ENCODE assay signal across 14 cellular contexts in the genomic region with DNA sequence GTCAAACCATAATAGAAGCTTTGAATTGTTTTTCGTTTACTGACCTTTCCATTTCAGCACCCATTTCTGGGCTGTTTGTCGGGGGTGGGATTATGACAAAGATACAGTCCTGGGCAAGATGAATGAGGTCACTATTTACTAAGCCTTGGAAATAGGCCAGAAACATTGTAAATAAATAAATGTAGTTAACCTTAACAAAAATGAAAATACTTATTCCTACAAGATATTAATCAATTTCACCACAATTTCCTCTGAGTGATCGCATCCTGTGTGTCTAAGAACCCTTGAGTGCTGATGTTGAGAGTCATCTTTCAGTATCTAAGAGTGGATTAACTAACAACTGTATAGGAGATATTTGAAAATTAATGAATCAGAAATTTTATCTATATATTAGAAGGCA. TPM values are rescaled to one million over a fixed set of nuclear protein-coding genes. Genes with fewer than 3 reads are reported as not detected.
DNase-seq lines count a peak whose midpoint lies in the region; ATAC-seq and TF ChIP-seq lines count a peak whose summit lies in the region.
"Had no signal": no experiment of that assay in that cellular context is flagged by ENCODE, and none has a peak within 500 bp of the region (broad histone marks: within the 10 kb centered on the region; RNA-seq: fewer than 3 reads in every experiment).

No MANE protein-coding gene starts in this region.

- H3K4me2 ChIP-seq in H9 (ENCODE audit: insufficient read depth, insufficient read length, low read length): no peak overlapping the region

- H2BK120ac ChIP-seq in H9 (ENCODE audit: low read depth, low read length, poor library complexity, severe bottlenecking): no peak overlapping the region

- no peak overlapping the region for H2BK5ac ChIP-seq in H9 (ENCODE audit: insufficient read length, low read length)

- H2BK12ac ChIP-seq in H9 (ENCODE audit: insufficient read length, low read depth, low read length): no peak overlapping the region

- H4K8ac ChIP-seq in H9 (replicated peaks; ENCODE audit: insufficient read length, low read depth, low read length): no peak overlapping the region

- H4K5ac ChIP-seq in H9 (ENCODE audit: insufficient read length, low read depth, low read length): no peak overlapping the region

- intact Hi-C loops in spleen (cut with DNase I; ENCODE audit: low total_unique reads): loop anchor here (10.0 kb wide), 2 partner anchors 376 to 1336 kb away; no protein-coding TSS in a partner anchor

- H3K56ac ChIP-seq in H9 (ENCODE audit: insufficient read length, low read depth, low read length): no peak overlapping the region

- peak overlapping the region in 1 of 8 donors; percentile 6 for H3K4me3 ChIP-seq in spleen
- H3K4me3 ChIP-seq: body of pancreas, gastroesophageal sphincter had no signal

- H3K27ac ChIP-seq in spleen (peak overlapping the region in 5 of 8 donors; percentile 24 to 46 (median 37)), H9 (ENCODE audit: insufficient read length, low read depth, low read length) (no peak overlapping the region)
- H3K27ac ChIP-seq: body of pancreas, gastroesophageal sphincter had no signal

- H3K9ac ChIP-seq in H9 (ENCODE audit: extremely low read depth, insufficient read length, low read length): no peak overlapping the region

- H4K20me1 ChIP-seq in H9 (ENCODE audit: control insufficient read depth, insufficient read depth, insufficient read length): no peaks in the 10 kb centered on the region

- H3K27ac Mint-ChIP-seq in activated T-cell treated with anti-CD3 and anti-CD28 coated beads, Interleukin-2, amount 50 U/mL, for 24 hours: peak overlapping the region; percentile 80
- H3K27ac Mint-ChIP-seq in IgD-negative memory B cell: peak overlapping the region; percentile 14 to 53 (median 20)
- H3K27ac Mint-ChIP-seq in activated naive CD8-positive, alpha-beta T cell treated with anti-CD3 and anti-CD28 coated beads, Interleukin-2, amount 50 U/mL, for 24 hours: peak overlapping the region; percentile 75
- no peak overlapping the region for H3K27ac Mint-ChIP-seq in H9
- H3K27ac Mint-ChIP-seq: endodermal cell had no signal

- no peaks in the 10 kb centered on the region for H3K27me3 Mint-ChIP-seq in activated T-cell treated with anti-CD3 and anti-CD28 coated beads, Interleukin-2, amount 50 U/mL, for 24 hours
- H3K27me3 Mint-ChIP-seq in IgD-negative memory B cell (no peaks in the 10 kb centered on the region), H9 (ENCODE audit: low read depth) (no peaks in the 10 kb centered on the region; the same call in 1 of the 2 replicates)
- no peaks in the 10 kb centered on the region for H3K27me3 Mint-ChIP-seq in activated naive CD8-positive, alpha-beta T cell treated with anti-CD3 and anti-CD28 coated beads, Interleukin-2, amount 50 U/mL, for 24 hours

- peaks cover 81% of the 10 kb centered on the region for H3K4me1 Mint-ChIP-seq in activated T-cell treated with anti-CD3 and anti-CD28 coated beads, Interleukin-2, amount 50 U/mL, for 24 hours (ENCODE audit: low read depth)
- H3K4me1 Mint-ChIP-seq in IgD-negative memory B cell: peaks cover 31 to 59% (median 35%) of the 10 kb centered on the region in 3 donors
- peaks cover 79% of the 10 kb centered on the region for H3K4me1 Mint-ChIP-seq in activated naive CD8-positive, alpha-beta T cell treated with anti-CD3 and anti-CD28 coated beads, Interleukin-2, amount 50 U/mL, for 24 hours
- H3K4me1 Mint-ChIP-seq in H9: peaks cover 8 to 9% of the 10 kb centered on the region in 2 experiments
- H3K4me1 Mint-ChIP-seq: endodermal cell had no signal

- H3K27me3 ChIP-seq in spleen (replicated peaks in 1 of 7) (no peaks in the 10 kb centered on the region), H9 (ENCODE audit: insufficient read depth, low read length) (no peaks in the 10 kb centered on the region)
- H3K27me3 ChIP-seq: body of pancreas, gastroesophageal sphincter had no signal

- no peak overlapping the region for H2AK5ac ChIP-seq in H9 (ENCODE audit: insufficient read length, low read length)

- H3K9me3 Mint-ChIP-seq in activated T-cell treated with anti-CD3 and anti-CD28 coated beads, Interleukin-2, amount 50 U/mL, for 24 hours: peaks cover 2% of the 10 kb centered on the region
- no peaks in the 10 kb centered on the region for H3K9me3 Mint-ChIP-seq in IgD-negative memory B cell
- H3K9me3 Mint-ChIP-seq in activated naive CD8-positive, alpha-beta T cell treated with anti-CD3 and anti-CD28 coated beads, Interleukin-2, amount 50 U/mL, for 24 hours: peaks cover 4% of the 10 kb centered on the region
- no peaks in the 10 kb centered on the region for H3K9me3 Mint-ChIP-seq in H9
- H3K9me3 Mint-ChIP-seq: endodermal cell had no signal

- no peak overlapping the region for H2BK20ac ChIP-seq in H9 (ENCODE audit: low read depth, low read length, poor library complexity, severe bottlenecking)

- TF ChIP-seq CTCF in spleen (IDR thresholded peaks at IDR 0.05 in 8 of 11, conservative IDR thresholded peaks at IDR 0.05 in 3 of 11): no peak
- TF ChIP-seq CTCF in H9 (conservative IDR thresholded peaks at IDR 0.05): no peak

- no peak overlapping the region for H3K14ac ChIP-seq in H9 (ENCODE audit: insufficient read depth, low read length)

- H2AFZ ChIP-seq in H9 (ENCODE audit: low read length): no peak overlapping the region

- H3K4me3 Mint-ChIP-seq in activated T-cell treated with anti-CD3 and anti-CD28 coated beads, Interleukin-2, amount 50 U/mL, for 24 hours: peak overlapping the region; percentile 21
- H3K4me3 Mint-ChIP-seq in IgD-negative memory B cell (peak overlapping the region in 1 of 4 donors; percentile 20), H9 (no peak overlapping the region)
- H3K4me3 Mint-ChIP-seq in activated naive CD8-positive, alpha-beta T cell treated with anti-CD3 and anti-CD28 coated beads, Interleukin-2, amount 50 U/mL, for 24 hours: no peak overlapping the region
- H3K4me3 Mint-ChIP-seq: endodermal cell had no signal

- H3T11ph ChIP-seq in H9 (ENCODE audit: low read length): no peak overlapping the region

- TF ChIP-seq POLR2A in spleen (IDR thresholded peaks at IDR 0.05): no peak

- no peak overlapping the region for H3K18ac ChIP-seq in H9 (ENCODE audit: insufficient read length, low read depth, low read length)

- H3K4ac ChIP-seq in H9 (ENCODE audit: low read depth, low read length): no peak overlapping the region

- H3K23me2 ChIP-seq in H9 (ENCODE audit: insufficient read length, low read depth, low read length, poor library complexity, severe bottlenecking): no peaks in the 10 kb centered on the region

- H4K91ac ChIP-seq in H9 (ENCODE audit: insufficient read length, low read depth, low read length): no peak overlapping the region

- H3K79me1 ChIP-seq in H9 (ENCODE audit: insufficient read depth, low read depth, low read length, poor library complexity, severe bottlenecking): no peaks in the 10 kb centered on the region

- peak; percentile 5 for ATAC-seq in activated naive CD8-positive, alpha-beta T cell treated with anti-CD3 and anti-CD28 coated beads, Interleukin-2, amount 50 U/mL, for 24 hours
- no peak for ATAC-seq in SK-N-SH treated with all-trans-retinoic acid at 6 μM for 48 hours
- ATAC-seq: body of pancreas, gastroesophageal sphincter had no signal

- peaks cover 0 to 43% (median 21%) of the 10 kb centered on the region in 6 donors for H3K36me3 ChIP-seq in spleen
- H3K36me3 ChIP-seq: gastroesophageal sphincter had no signal

- peaks cover 88% of the 10 kb centered on the region for H3K36me3 Mint-ChIP-seq in activated T-cell treated with anti-CD3 and anti-CD28 coated beads, Interleukin-2, amount 50 U/mL, for 24 hours (ENCODE audit: low read depth)
- peaks cover 19% of the 10 kb centered on the region for H3K36me3 Mint-ChIP-seq in IgD-negative memory B cell
- peaks cover 58% of the 10 kb centered on the region for H3K36me3 Mint-ChIP-seq in activated naive CD8-positive, alpha-beta T cell treated with anti-CD3 and anti-CD28 coated beads, Interleukin-2, amount 50 U/mL, for 24 hours (ENCODE audit: low read depth)
- no peaks in the 10 kb centered on the region for H3K36me3 Mint-ChIP-seq in H9 (ENCODE audit: insufficient read depth in 1 of 3, low read depth in 3 of 3)

- no peaks in the 10 kb centered on the region for H3K9me3 ChIP-seq in spleen
- H3K9me3 ChIP-seq in H9 (ENCODE audit: control insufficient read depth, low read depth, low read length): no peaks in the 10 kb centered on the region
- H3K9me3 ChIP-seq: gastroesophageal sphincter had no signal

- H3K79me2 ChIP-seq in H9 (ENCODE audit: insufficient read depth, low read length): no peaks in the 10 kb centered on the region

- no peak for DNase-seq in activated T-cell treated with anti-CD3 and anti-CD28 coated beads, Interleukin-2, amount 50 U/mL, for 24 hours
- DNase-seq in activated T-cell treated with anti-CD3 and anti-CD28 coated beads for 4 hours (no peak), spleen (no peak), H9 (no peak), OCI-M1 (lab: John Stamatoyannopoulos, UW) (no peak)
- DNase-seq in activated naive CD8-positive, alpha-beta T cell treated with anti-CD3 and anti-CD28 coated beads, Interleukin-2, amount 50 U/mL, for 24 hours: no peak
- DNase-seq: activated CD8-positive, alpha-beta memory T cell treated with anti-CD3 and anti-CD28 coated beads, Interleukin-2, amount 50 U/mL, for 48 hours; body of pancreas; endodermal cell; kidney; NCI-H1105 had no signal

- 48 to 60% (median 55%) methylated on average over 3 of the region's 3 CpGs for WGBS in spleen, 5 donors
- WGBS in H9 (ENCODE audit: extremely low coverage, insufficient read length, low lambda C conversion rate): no CpG with 5 or more reads among the region's 3 CpGs

- H3K23ac ChIP-seq in H9 (ENCODE audit: insufficient read length, low read depth, low read length): no peak overlapping the region

- peaks cover 25 to 80% (median 63%) of the 10 kb centered on the region in 6 donors for H3K4me1 ChIP-seq in spleen
- H3K4me1 ChIP-seq in H9 (ENCODE audit: insufficient read depth, low read length): no peaks in the 10 kb centered on the region
- H3K4me1 ChIP-seq: body of pancreas, gastroesophageal sphincter had no signal

- H2BK15ac ChIP-seq in H9 (ENCODE audit: low read depth, low read length): no peak overlapping the region

TF ChIP-seq in SK-N-SH treated with all-trans-retinoic acid at 6 μM for 48 hours, 23 proteins besides CTCF, POLR2A, EP300 and RAD21:
- TF ChIP-seq ZNF70 (CRISPR knock-in tag; IDR thresholded peaks at IDR 0.05) (no peak), ZFP30 (CRISPR knock-in tag; IDR thresholded peaks at IDR 0.05) (no peak), ZC3H10 (CRISPR knock-in tag; IDR thresholded peaks at IDR 0.05) (no peak), PPARA (CRISPR knock-in tag; IDR thresholded peaks at IDR 0.05; ENCODE audit: borderline replicate concordance) (no peak), RARB (CRISPR knock-in tag; IDR thresholded peaks at IDR 0.05) (no peak)

RNA-seq across cellular contexts. Expression of gene ITGA4, which starts 14.0 kb away (rescaled TPM):
- polyA plus RNA-seq in IgD-negative memory B cell: 129 TPM
- 100 to 1,000 TPM; 136 to 207 (median 156) TPM for total RNA-seq in spleen
- 10 to 100 TPM; 13.3 to 17.8 (median 17.3) TPM for polyA plus RNA-seq in spleen
- total RNA-seq in H9 (2021): 1.3 and 1.5 TPM in 2 replicates

Comparison
In these comparisons a context has a peak if more than half of its experiments do, and no peak if none do; other contexts are left out.
1. H3K27ac Mint-ChIP-seq: peak in activated T-cell treated with anti-CD3 and anti-CD28 coated beads, Interleukin-2, amount 50 U/mL, for 24 hours (single experiment), IgD-negative memory B cell (3 of 3) and activated naive CD8-positive, alpha-beta T cell treated with anti-CD3 and anti-CD28 coated beads, Interleukin-2, amount 50 U/mL, for 24 hours (single experiment); none in H9 (0 of 3).
2. RNA of gene ITGA4, which starts 14.0 kb away (total RNA-seq): 136 to 207 TPM in spleen; 1.3 to 1.5 TPM in H9; every median in the first group is over 10 times any median in the second.